In the genomic region with DNA sequence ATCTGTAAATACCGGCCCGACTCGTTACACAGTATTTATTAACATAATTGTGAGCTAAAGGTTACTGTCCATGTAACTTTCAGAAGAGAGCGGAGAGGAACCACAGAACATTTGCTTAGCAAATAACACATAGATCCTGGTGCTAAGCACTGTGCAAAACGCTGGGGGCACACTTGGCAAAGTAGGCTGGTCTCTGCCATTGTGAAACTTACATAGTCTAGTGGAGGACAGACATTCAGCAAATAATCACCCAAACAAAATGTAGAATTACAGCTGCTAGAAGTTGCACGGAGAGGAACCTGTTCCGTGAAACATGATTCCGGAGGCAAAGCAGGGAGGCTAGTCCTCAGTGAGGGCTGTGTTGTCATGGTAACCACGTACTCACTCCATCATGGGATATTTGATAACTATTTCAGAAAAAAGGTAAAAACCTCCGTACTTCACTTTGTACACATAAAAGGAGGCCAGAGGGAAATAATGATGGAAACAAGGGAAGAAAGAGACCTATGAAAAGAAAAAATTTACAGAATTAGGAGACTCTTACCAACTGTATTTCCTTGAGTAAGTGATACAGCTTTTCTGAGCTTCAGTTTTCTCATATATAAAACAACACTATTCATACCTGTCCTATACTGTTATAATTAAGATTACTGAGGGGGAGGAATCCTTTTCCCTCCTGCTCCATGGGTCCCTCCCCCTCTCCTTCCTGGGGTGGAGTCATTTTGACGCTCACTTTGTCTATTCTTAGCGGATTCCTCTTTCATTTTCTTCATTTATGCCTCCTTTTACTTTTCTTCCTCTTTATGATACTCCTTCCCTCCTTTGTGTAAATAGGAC, we compare ENCODE assay signal across 8 cellular contexts. TPM values are rescaled to one million over a fixed set of nuclear protein-coding genes. Genes with fewer than 3 reads are reported as not detected.
DNase-seq lines count a peak whose midpoint lies in the region; ATAC-seq and TF ChIP-seq lines count a peak whose summit lies in the region.

No MANE protein-coding gene starts in this region.

- H3K4me2 ChIP-seq in OCI-LY3 (ENCODE audit: low read length) = peak overlapping the region; percentile 94
- H3K4me2 ChIP-seq in smooth muscle cell = peak overlapping the region; percentile 98

- H2AFZ ChIP-seq in OCI-LY3 (ENCODE audit: low read depth, low read length) = peak overlapping the region; percentile 63
- H2AFZ ChIP-seq in smooth muscle cell (ENCODE audit: low read depth) = no peak overlapping the region

- H3K27ac ChIP-seq in OCI-LY3 (ENCODE audit: low read length) = peak overlapping the region; percentile 89
- no peak overlapping the region for H3K27ac ChIP-seq in iPS-20b (ENCODE audit: low read length)
- peak overlapping the region; percentile 61 for H3K27ac ChIP-seq in smooth muscle cell (ENCODE audit: low read depth)

- H4K20me1 ChIP-seq in OCI-LY3 (ENCODE audit: insufficient read depth, low read length) (no peaks in the 10 kb centered on the region), smooth muscle cell (ENCODE audit: low read depth) (no peaks in the 10 kb centered on the region)

- H3F3A ChIP-seq in smooth muscle cell (ENCODE audit: low read depth) = no peaks in the 10 kb centered on the region

- H3K79me2 ChIP-seq in OCI-LY3 (ENCODE audit: low read length) (peaks cover 29% of the 10 kb centered on the region), smooth muscle cell (ENCODE audit: low read depth) (peaks cover 9% of the 10 kb centered on the region)

- H3K9ac ChIP-seq in OCI-LY3 (ENCODE audit: low read length) = peak overlapping the region; percentile 72
- H3K9ac ChIP-seq in iPS-20b (ENCODE audit: low read depth, low read length) = peak overlapping the region; percentile 23; the same call in 1 of the 2 replicates
- H3K9ac ChIP-seq in smooth muscle cell (ENCODE audit: low read depth) = peak overlapping the region; percentile 31

- peak; percentile 93 for DNase-seq in DMS53 (lab: John Stamatoyannopoulos, UW)
- peak; percentile 44 for DNase-seq in astrocyte of the spinal cord (ENCODE audit: low read depth, low spot score)
- no peak for DNase-seq in smooth muscle cell (lab: John Stamatoyannopoulos, UW; ENCODE audit: unreplicated experiment)
- DNase-seq in kidney tubule cell (ENCODE audit: low spot score) = no peak

- TF ChIP-seq CTCF in OCI-LY3 (IDR thresholded peaks at IDR 0.05; ENCODE audit: low read depth, low read length) (peak; percentile 64), astrocyte of the spinal cord (IDR thresholded peaks at IDR 0.05; ENCODE audit: low read depth, low read length) (peak; percentile 29), smooth muscle cell (IDR thresholded peaks at IDR 0.05; ENCODE audit: borderline replicate concordance, insufficient read depth, poor library complexity, severe bottlenecking) (peak; percentile 14)

- WGBS in smooth muscle cell (ENCODE audit: low lambda C conversion rate) = 33% methylated on average over 12 of the region's 12 CpGs

- H3K4me3 ChIP-seq in OCI-LY3 (ENCODE audit: low read length) (peak overlapping the region; percentile 96), astrocyte of the spinal cord (ENCODE audit: low read depth, low read length) (peak overlapping the region; percentile 52), iPS-20b (ENCODE audit: low read length) (peak overlapping the region; percentile 87), smooth muscle cell (peak overlapping the region; percentile 93)

- H3K36me3 ChIP-seq in OCI-LY3 (replicated peaks; ENCODE audit: low read depth, low read length) (no peaks in the 10 kb centered on the region), iPS-20b (ENCODE audit: insufficient read depth, low read depth, low read length) (no peaks in the 10 kb centered on the region), smooth muscle cell (ENCODE audit: low read depth) (no peaks in the 10 kb centered on the region)

- no peaks in the 10 kb centered on the region for H3K9me3 ChIP-seq in OCI-LY3 (ENCODE audit: insufficient read depth, low read length)
- H3K9me3 ChIP-seq in iPS-20b (ENCODE audit: insufficient read depth, low read depth, low read length) = no peaks in the 10 kb centered on the region
- no peaks in the 10 kb centered on the region for H3K9me3 ChIP-seq in smooth muscle cell (replicated peaks; ENCODE audit: low read depth)

- ATAC-seq in GM19467 (IDR thresholded peaks at IDR 0.05; ENCODE audit: unreplicated experiment) (peak; percentile 55), HG03558 (IDR thresholded peaks at IDR 0.05; ENCODE audit: extremely low read depth, unreplicated experiment) (peak; percentile 28)

- peaks cover 23% of the 10 kb centered on the region for H3K4me1 ChIP-seq in OCI-LY3 (ENCODE audit: low read length)
- H3K4me1 ChIP-seq in iPS-20b (ENCODE audit: insufficient read depth, low read length) = 0 out of 2 replicates have a peak, but pooled peaks cover 6% of the 10 kb centered on the region
- H3K4me1 ChIP-seq in smooth muscle cell (ENCODE audit: low read depth) = peaks cover 15% of the 10 kb centered on the region

- in situ Hi-C loops in astrocyte of the spinal cord (cut with HindIII; ENCODE audit: low sequenced_read_pairs) = no loop called here

- H3K27me3 ChIP-seq in OCI-LY3 (ENCODE audit: low read depth, low read length) = no peaks in the 10 kb centered on the region
- H3K27me3 ChIP-seq in iPS-20b (ENCODE audit: insufficient read depth, low read length) = peaks cover 25% of the 10 kb centered on the region
- no peaks in the 10 kb centered on the region for H3K27me3 ChIP-seq in smooth muscle cell (ENCODE audit: low read depth)

RNA-seq across cellular contexts. Expression of a gene that starts 0.8 kb away (rescaled TPM):
- 7.5 and 13.7 TPM in 2 replicates for total RNA-seq in smooth muscle cell
- polyA plus RNA-seq in smooth muscle cell = 1.5 and 3.0 TPM in 2 replicates

Comparison
In these comparisons a context has a peak if more than half of its experiments do, and no peak if none do; other contexts are left out.
1. DNase-seq: peak in DMS53 (single experiment) and astrocyte of the spinal cord (single experiment); none in smooth muscle cell (single experiment) and kidney tubule cell (single experiment).
2. CTCF ChIP-seq: peak in every context shown above with its lines; median percentile 64 in OCI-LY3; 29 in astrocyte of the spinal cord; 14 in smooth muscle cell.
3. Peak in every context shown above with its lines, with median percentiles within 50 percentile points of each other: H3K4me3 ChIP-seq and H3K9ac ChIP-seq.